ENCODE assay signal across 28 cellular contexts in the genomic region with DNA sequence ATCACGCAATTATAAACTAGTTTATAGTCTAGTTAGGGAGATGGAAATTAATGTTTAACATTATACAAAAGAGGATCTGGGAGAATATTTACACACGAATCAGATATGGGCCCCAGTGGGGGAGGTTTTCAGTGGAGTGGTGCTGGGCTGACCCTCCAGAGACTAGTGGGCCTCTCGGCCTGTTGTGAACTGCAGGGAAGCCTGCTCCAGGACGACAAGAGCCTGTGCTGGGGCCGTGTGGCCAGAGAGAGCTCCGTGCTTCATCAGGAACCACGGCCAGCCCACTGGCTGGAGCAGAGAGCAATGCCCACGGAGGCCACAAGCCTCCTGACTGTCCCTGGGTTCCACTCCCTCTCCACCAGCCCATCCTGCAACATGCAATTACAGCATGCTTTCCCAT.
"Had no signal": no experiment of that assay in that cellular context is flagged by ENCODE, and none has a peak within 500 bp of the region (broad histone marks: within the 10 kb centered on the region; RNA-seq: fewer than 3 reads in every experiment).

No MANE protein-coding gene starts in this region.

- H3K4me1 Mint-ChIP-seq: naive B cell had no signal

- H3K9ac ChIP-seq: neural progenitor cell had no signal

- H3K27ac Mint-ChIP-seq: memory B cell; mesothelial cell of epicardium; naive B cell; natural killer cell treated with Interleukin-12 subunit alpha and Interleukin-12 subunit beta and Interleukin-15 and Interleukin-18, amount 100 ng/mL, for 72 hours; neural progenitor cell; stimulated activated effector memory CD8-positive, alpha-beta T cell treated with anti-CD3 and anti-CD28 coated beads, Interleukin-12 subunit alpha, Interleukin-12 subunit beta, amount 100 ng/mL, for 72 hours had no signal

- H3K9me3 Mint-ChIP-seq: natural killer cell treated with Interleukin-12 subunit alpha and Interleukin-12 subunit beta and Interleukin-15 and Interleukin-18, amount 100 ng/mL, for 72 hours; neural progenitor cell; stimulated activated effector memory CD8-positive, alpha-beta T cell treated with anti-CD3 and anti-CD28 coated beads, Interleukin-12 subunit alpha, Interleukin-12 subunit beta, amount 100 ng/mL, for 72 hours had no signal

- H3K9me3 ChIP-seq: esophagus squamous epithelium, mucosa of descending colon, pancreas, stomach, testis, tibial artery, upper lobe of left lung had no signal

- FAIRE-seq: endometrium, keratinocyte, pancreas, urothelium cell line had no signal

- H3K4me3 ChIP-seq: coronary artery, esophagus squamous epithelium, lung, mucosa of descending colon, neural progenitor cell, pancreas, stomach, testis, tibial artery, upper lobe of left lung had no signal

- H3K27me3 ChIP-seq: esophagus squamous epithelium, neural progenitor cell, pancreas, stomach, testis, tibial artery, upper lobe of left lung had no signal

- ATAC-seq: left ventricle myocardium superior; mucosa of descending colon; natural killer cell treated with Interleukin-12 subunit alpha and Interleukin-12 subunit beta and Interleukin-15 and Interleukin-18, amount 100 ng/mL, for 72 hours; pancreas; sciatic nerve; stimulated activated effector memory CD8-positive, alpha-beta T cell treated with anti-CD3 and anti-CD28 coated beads, Interleukin-12 subunit alpha, Interleukin-12 subunit beta, amount 100 ng/mL, for 72 hours had no signal

- H3K4me2 ChIP-seq: neural progenitor cell had no signal

- H3K36me3 ChIP-seq: esophagus squamous epithelium, neural progenitor cell, pancreas, stomach, tibial artery, upper lobe of left lung had no signal

- H2AFZ ChIP-seq: neural progenitor cell had no signal

- H3K4me3 Mint-ChIP-seq: memory B cell; mesothelial cell of epicardium; naive B cell; natural killer cell treated with Interleukin-12 subunit alpha and Interleukin-12 subunit beta and Interleukin-15 and Interleukin-18, amount 100 ng/mL, for 72 hours; neural progenitor cell; stimulated activated effector memory CD8-positive, alpha-beta T cell treated with anti-CD3 and anti-CD28 coated beads, Interleukin-12 subunit alpha, Interleukin-12 subunit beta, amount 100 ng/mL, for 72 hours had no signal

- H3K36me3 Mint-ChIP-seq: memory B cell; mesothelial cell of epicardium; naive B cell; natural killer cell treated with Interleukin-12 subunit alpha and Interleukin-12 subunit beta and Interleukin-15 and Interleukin-18, amount 100 ng/mL, for 72 hours; neural progenitor cell; stimulated activated effector memory CD8-positive, alpha-beta T cell treated with anti-CD3 and anti-CD28 coated beads, Interleukin-12 subunit alpha, Interleukin-12 subunit beta, amount 100 ng/mL, for 72 hours had no signal

- DNase-seq: dermis blood vessel endothelial cell; effector memory CD4-positive, alpha-beta T cell; erythroblast; esophagus squamous epithelium; foreskin melanocyte; left ventricle myocardium superior; mucosa of descending colon; naive B cell; nucleus accumbens; pancreas; stimulated activated CD4-positive, alpha-beta T cell treated with anti-CD3 and anti-CD28 coated beads, Interleukin-2, amount 100 ng/mL, for 24 hours; stimulated activated CD4-positive, alpha-beta T cell treated with anti-CD3 and anti-CD28 coated beads, Interleukin-4, amount 100 ng/mL, for 24 hours; stimulated activated naive CD4-positive, alpha-beta T cell treated with Interleukin-2 at 50 U/mL for 16 hours; stomach; testis; tibial artery; upper lobe of left lung had no signal

- H3K4me1 ChIP-seq: esophagus squamous epithelium, neural progenitor cell, pancreas, testis, tibial artery, upper lobe of left lung had no signal

- H3K27me3 Mint-ChIP-seq: natural killer cell treated with Interleukin-12 subunit alpha and Interleukin-12 subunit beta and Interleukin-15 and Interleukin-18, amount 100 ng/mL, for 72 hours had no signal

- H3K27ac ChIP-seq: coronary artery, esophagus squamous epithelium, neural progenitor cell, pancreas, stomach, testis, tibial artery, upper lobe of left lung had no signal
